ENCODE assay signal across 23 cellular contexts in the genomic region with DNA sequence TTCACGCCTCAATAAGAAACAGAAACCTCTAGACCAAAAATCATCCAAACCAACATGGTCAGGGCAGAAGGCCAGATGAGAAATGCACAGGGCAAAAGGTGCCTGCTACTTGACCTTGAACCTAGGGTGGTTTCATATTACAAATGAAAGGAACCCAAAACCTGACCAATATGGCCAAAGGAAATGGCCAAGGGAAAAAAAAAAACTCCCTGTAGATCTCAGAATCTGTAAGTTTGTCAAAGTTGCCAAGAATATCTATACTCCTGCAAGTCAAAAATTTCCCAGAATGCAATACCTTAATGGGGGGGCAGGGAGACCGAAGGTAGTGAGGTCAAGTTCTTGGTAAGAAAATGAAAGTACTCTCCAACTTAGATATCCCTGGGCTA. TPM values are rescaled to one million over a fixed set of nuclear protein-coding genes. Genes with fewer than 3 reads are reported as not detected.
A peak's percentile ranks its signal among the peaks of the same experiment; 100 is the strongest.
DNase-seq lines count a peak whose midpoint lies in the region; ATAC-seq and TF ChIP-seq lines count a peak whose summit lies in the region.
"Had no signal": no experiment of that assay in that cellular context is flagged by ENCODE, and none has a peak within 500 bp of the region (broad histone marks: within the 10 kb centered on the region; RNA-seq: fewer than 3 reads in every experiment).

No MANE protein-coding gene starts in this region.

- H3K4me3 ChIP-seq in MG63, result no peak overlapping the region
- H3K4me3 ChIP-seq: A549, GM23248 had no signal

- DNase-seq in RPMI7951 (ENCODE audit: low read depth) (peak; percentile 39), erythroblast (lab: John Stamatoyannopoulos, UW) (peak; percentile 50 to 54), MG63 (no peak), NCI-H1092 (lab: John Stamatoyannopoulos, UW) (no peak)
- DNase-seq: C1 segment of cervical spinal cord; CD4-positive, alpha-beta memory T cell; COR-L47; GM23248; H7; KG1; NCI-H1092 treated with DMSO at 0.1 percent for 48 hours; NCI-H1436; NCI-H187 treated with DMSO at 0.1 percent for 48 hours; NCI-H2171 treated with DMSO at 0.1 percent for 48 hours; NCI-H345; NCI-H510A treated with DMSO at 0.1 percent for 48 hours; NCI-H748 treated with DMSO at 0.1 percent for 48 hours; SHP77 treated with DMSO at 0.1 percent for 48 hours; T-helper 1 cell had no signal

- ATAC-seq in GM18858 (IDR thresholded peaks at IDR 0.05; ENCODE audit: unreplicated experiment) (peak; percentile 57), HG03378 (IDR thresholded peaks at IDR 0.05; ENCODE audit: unreplicated experiment) (peak; percentile 80), GM19395 (IDR thresholded peaks at IDR 0.05; ENCODE audit: unreplicated experiment) (no peak)
- ATAC-seq: A549 had no signal

- TF ChIP-seq POLR2A in erythroblast (IDR thresholded peaks at IDR 0.05; ENCODE audit: low read length), result no peak

- no peaks in the 10 kb centered on the region; the same call in 1 of the 2 replicates for H3K36me3 ChIP-seq in MG63

- H3K27me3 ChIP-seq in MG63, result no peaks in the 10 kb centered on the region

- peaks cover 2% of the 10 kb centered on the region for H3K9me3 ChIP-seq in MG63
- H3K9me3 ChIP-seq: A549 had no signal

RNA-seq across cellular contexts. Expression of a gene that starts 47.2 kb away (rescaled TPM):
- total RNA-seq in RPMI7951 (2014; rRNA removed; shearing (Covaris generic)), result 23.3 and 23.7 TPM in 2 replicates
- total RNA-seq in MG63 (2014; rRNA removed; shearing (Covaris generic); ENCODE audit: low replicate concordance), result 7.4 and 13.9 TPM in 2 replicates

Comparison
In these comparisons a context has a peak if more than half of its experiments do, and no peak if none do; other contexts are left out.
1. DNase-seq: peak in RPMI7951 (single experiment) and erythroblast (2 of 2); none in MG63 (single experiment) and NCI-H1092 (single experiment).